ENCODE assay signal across 14 cellular contexts in genomic region chr21:15775981-15776380, GRCh38. TPM values are rescaled to one million over a fixed set of nuclear protein-coding genes. Genes with fewer than 3 reads are reported as not detected.
DNase-seq lines count a peak whose midpoint lies in the region; ATAC-seq, FAIRE-seq and TF ChIP-seq lines count a peak whose summit lies in the region.
"Had no signal": no experiment of that assay in that cellular context is flagged by ENCODE, and none has a peak within 500 bp of the region (broad histone marks: within the 10 kb centered on the region; RNA-seq: fewer than 3 reads in every experiment).

No MANE protein-coding gene starts in this region.

- H3K4me3 ChIP-seq in astrocyte (ENCODE audit: insufficient read depth, low read depth, low read length) = no peak overlapping the region
- no peak overlapping the region for H3K4me3 ChIP-seq in kidney epithelial cell (ENCODE audit: low read depth, low read length)
- H3K4me3 ChIP-seq: colonic mucosa, lower lobe of right lung, thyroid gland had no signal

- H3K27ac Mint-ChIP-seq in activated naive CD8-positive, alpha-beta T cell treated with anti-CD3 and anti-CD28 coated beads, Interleukin-2, amount 10 ng/mL, durations not matched to agents 7 days and 5 days = peak overlapping the region; percentile 13
- H3K27ac Mint-ChIP-seq in activated naive CD8-positive, alpha-beta T cell treated with anti-CD3 and anti-CD28 coated beads, Interleukin-2, amount 50 U/mL, for 24 hours = no peak overlapping the region
- H3K27ac Mint-ChIP-seq in astrocyte (ENCODE audit: unreplicated experiment) = peak overlapping the region; percentile 49
- H3K27ac Mint-ChIP-seq in type B pancreatic cell = peak overlapping the region; percentile 35

- H3K4me1 Mint-ChIP-seq in activated naive CD8-positive, alpha-beta T cell treated with anti-CD3 and anti-CD28 coated beads, Interleukin-2, amount 10 ng/mL, durations not matched to agents 7 days and 5 days = peaks cover 15% of the 10 kb centered on the region
- peaks cover 12% of the 10 kb centered on the region for H3K4me1 Mint-ChIP-seq in activated naive CD8-positive, alpha-beta T cell treated with anti-CD3 and anti-CD28 coated beads, Interleukin-2, amount 50 U/mL, for 24 hours
- H3K4me1 Mint-ChIP-seq in astrocyte (ENCODE audit: low read depth, unreplicated experiment) = peaks cover 17% of the 10 kb centered on the region
- peaks cover 6% of the 10 kb centered on the region for H3K4me1 Mint-ChIP-seq in type B pancreatic cell (ENCODE audit: unreplicated experiment)

- peaks cover 2% of the 10 kb centered on the region for H3K9me3 Mint-ChIP-seq in activated naive CD8-positive, alpha-beta T cell treated with anti-CD3 and anti-CD28 coated beads, Interleukin-2, amount 10 ng/mL, durations not matched to agents 7 days and 5 days
- H3K9me3 Mint-ChIP-seq in activated naive CD8-positive, alpha-beta T cell treated with anti-CD3 and anti-CD28 coated beads, Interleukin-2, amount 50 U/mL, for 24 hours = no peaks in the 10 kb centered on the region
- H3K9me3 Mint-ChIP-seq in astrocyte (ENCODE audit: unreplicated experiment) = no peaks in the 10 kb centered on the region
- peaks cover 8% of the 10 kb centered on the region for H3K9me3 Mint-ChIP-seq in type B pancreatic cell

- H2AFZ ChIP-seq in astrocyte (ENCODE audit: low read depth, low read length) = no peak overlapping the region

- no peak for DNase-seq in activated naive CD8-positive, alpha-beta T cell treated with anti-CD3 and anti-CD28 coated beads, Interleukin-2, amount 10 ng/mL, durations not matched to agents 7 days and 5 days
- DNase-seq in activated naive CD8-positive, alpha-beta T cell treated with anti-CD3 and anti-CD28 coated beads, Interleukin-2, amount 50 U/mL, for 24 hours = no peak
- DNase-seq in astrocyte (ENCODE audit: low read depth) = peak; percentile 81
- peak; percentile 4 for DNase-seq in kidney epithelial cell (ENCODE audit: low read depth)
- no peak for DNase-seq in type B pancreatic cell (ENCODE audit: extremely low spot score, unreplicated experiment)
- no peak for DNase-seq in T-helper 2 cell
- DNase-seq: activated CD4-positive, alpha-beta T cell treated with anti-CD3 and anti-CD28 coated beads, Interleukin-2, amount 50 U/mL, for 1 hour; activated gamma-delta T cell; colonic mucosa; lower lobe of right lung; NCI-H2029; thyroid gland had no signal

- peaks cover 6% of the 10 kb centered on the region for H4K20me1 ChIP-seq in astrocyte (ENCODE audit: insufficient read depth, low read length)

- H3K79me2 ChIP-seq in astrocyte (ENCODE audit: insufficient read depth, low read length) = peaks cover 20% of the 10 kb centered on the region

- no peak overlapping the region for H3K4me2 ChIP-seq in astrocyte (ENCODE audit: low read length)

- H3K4me1 ChIP-seq in astrocyte (ENCODE audit: insufficient read depth, low read length) = no peaks in the 10 kb centered on the region
- H3K4me1 ChIP-seq: colonic mucosa, thyroid gland had no signal

- POLR2A ChIA-PET in activated naive CD8-positive, alpha-beta T cell treated with anti-CD3 and anti-CD28 coated beads, Interleukin-2, amount 10 ng/mL, durations not matched to agents 7 days and 5 days (lab: Charles Lee) = interaction anchor here (0.6 to 0.7 kb wide), 2 partner anchors 11 to 13 kb away, joined by 3 read pairs; no protein-coding TSS in a partner anchor

- peaks cover 31% of the 10 kb centered on the region for H3K36me3 Mint-ChIP-seq in activated naive CD8-positive, alpha-beta T cell treated with anti-CD3 and anti-CD28 coated beads, Interleukin-2, amount 10 ng/mL, durations not matched to agents 7 days and 5 days
- peaks cover 28% of the 10 kb centered on the region for H3K36me3 Mint-ChIP-seq in activated naive CD8-positive, alpha-beta T cell treated with anti-CD3 and anti-CD28 coated beads, Interleukin-2, amount 50 U/mL, for 24 hours (ENCODE audit: low read depth)
- H3K36me3 Mint-ChIP-seq in astrocyte (ENCODE audit: low read depth, unreplicated experiment) (peaks cover 5% of the 10 kb centered on the region), type B pancreatic cell (peaks cover 28% of the 10 kb centered on the region)

- peak; percentile 54 for FAIRE-seq in astrocyte (lab: Jason Lieb, UNC)

- H3K9ac ChIP-seq in astrocyte (ENCODE audit: low read length) = no peak overlapping the region

- TF ChIP-seq CTCF in astrocyte (IDR thresholded peaks at IDR 0.05; ENCODE audit: insufficient read depth, low read depth, low read length) (no peak), kidney epithelial cell (IDR thresholded peaks at IDR 0.05; ENCODE audit: insufficient read depth, low read length, poor library complexity, severe bottlenecking) (no peak), type B pancreatic cell (conservative IDR thresholded peaks at IDR 0.05) (no peak)

- no peak for ATAC-seq in activated naive CD8-positive, alpha-beta T cell treated with anti-CD3 and anti-CD28 coated beads, Interleukin-2, amount 10 ng/mL, durations not matched to agents 7 days and 5 days (ENCODE audit: low read depth)
- ATAC-seq in activated naive CD8-positive, alpha-beta T cell treated with anti-CD3 and anti-CD28 coated beads, Interleukin-2, amount 50 U/mL, for 24 hours = no peak
- ATAC-seq in GM18909 (IDR thresholded peaks at IDR 0.05; ENCODE audit: poor library complexity, unreplicated experiment) (no peak), GM21576 (IDR thresholded peaks at IDR 0.05; ENCODE audit: unreplicated experiment) (no peak)

- no peak overlapping the region for H3K27ac ChIP-seq in astrocyte (ENCODE audit: low read depth, low read length)
- H3K27ac ChIP-seq: colonic mucosa, lower lobe of right lung, thyroid gland had no signal

- no peaks in the 10 kb centered on the region for H3K9me3 ChIP-seq in astrocyte (ENCODE audit: insufficient read depth, low read depth, low read length)
- H3K9me3 ChIP-seq: colonic mucosa, lower lobe of right lung, thyroid gland had no signal

- H3K4me3 Mint-ChIP-seq in activated naive CD8-positive, alpha-beta T cell treated with anti-CD3 and anti-CD28 coated beads, Interleukin-2, amount 10 ng/mL, durations not matched to agents 7 days and 5 days = no peak overlapping the region
- no peak overlapping the region for H3K4me3 Mint-ChIP-seq in activated naive CD8-positive, alpha-beta T cell treated with anti-CD3 and anti-CD28 coated beads, Interleukin-2, amount 50 U/mL, for 24 hours
- H3K4me3 Mint-ChIP-seq in astrocyte (ENCODE audit: unreplicated experiment) (no peak overlapping the region), type B pancreatic cell (no peak overlapping the region)

- H3K27me3 Mint-ChIP-seq in activated naive CD8-positive, alpha-beta T cell treated with anti-CD3 and anti-CD28 coated beads, Interleukin-2, amount 10 ng/mL, durations not matched to agents 7 days and 5 days = no peaks in the 10 kb centered on the region
- H3K27me3 Mint-ChIP-seq in activated naive CD8-positive, alpha-beta T cell treated with anti-CD3 and anti-CD28 coated beads, Interleukin-2, amount 50 U/mL, for 24 hours = no peaks in the 10 kb centered on the region
- no peaks in the 10 kb centered on the region for H3K27me3 Mint-ChIP-seq in astrocyte (ENCODE audit: low read depth, unreplicated experiment)
- no peaks in the 10 kb centered on the region for H3K27me3 Mint-ChIP-seq in type B pancreatic cell

- H3K36me3 ChIP-seq in astrocyte (ENCODE audit: insufficient read depth, low read length) (no peaks in the 10 kb centered on the region), kidney epithelial cell (ENCODE audit: control insufficient read depth, insufficient read depth, low read length) (no peaks in the 10 kb centered on the region)
- H3K36me3 ChIP-seq: thyroid gland had no signal

- H3K27me3 ChIP-seq in astrocyte (ENCODE audit: insufficient read depth, low read length) = no peaks in the 10 kb centered on the region
- no peaks in the 10 kb centered on the region for H3K27me3 ChIP-seq in kidney epithelial cell (ENCODE audit: control insufficient read depth, insufficient read depth, low read length)
- H3K27me3 ChIP-seq: colonic mucosa, thyroid gland had no signal

RNA-seq across cellular contexts. Expression of gene USP25, which starts 46.2 kb away (rescaled TPM):
- 10 to 100 TPM; 70.4 to 73.4 TPM for total RNA-seq in activated naive CD8-positive, alpha-beta T cell treated with anti-CD3 and anti-CD28 coated beads, Interleukin-2, amount 10 ng/mL, durations not matched to agents 7 days and 5 days
- total RNA-seq in astrocyte (49.0 and 49.5 TPM in 2 replicates), kidney epithelial cell (32.0 and 36.6 TPM in 2 replicates), type B pancreatic cell (ENCODE audit: low replicate concordance) (49.9 and 52.0 TPM in 2 replicates)

Comparison
In these comparisons a context has a peak if more than half of its experiments do, and no peak if none do; other contexts are left out.
1. DNase-seq: peak in astrocyte (single experiment) and kidney epithelial cell (single experiment); none in activated naive CD8-positive, alpha-beta T cell treated with anti-CD3 and anti-CD28 coated beads, Interleukin-2, amount 10 ng/mL, durations not matched to agents 7 days and 5 days (single experiment), activated naive CD8-positive, alpha-beta T cell treated with anti-CD3 and anti-CD28 coated beads, Interleukin-2, amount 50 U/mL, for 24 hours (single experiment), type B pancreatic cell (single experiment) and T-helper 2 cell (0 of 5).